ENCODE assay signal across 23 cellular contexts in the genomic region with DNA sequence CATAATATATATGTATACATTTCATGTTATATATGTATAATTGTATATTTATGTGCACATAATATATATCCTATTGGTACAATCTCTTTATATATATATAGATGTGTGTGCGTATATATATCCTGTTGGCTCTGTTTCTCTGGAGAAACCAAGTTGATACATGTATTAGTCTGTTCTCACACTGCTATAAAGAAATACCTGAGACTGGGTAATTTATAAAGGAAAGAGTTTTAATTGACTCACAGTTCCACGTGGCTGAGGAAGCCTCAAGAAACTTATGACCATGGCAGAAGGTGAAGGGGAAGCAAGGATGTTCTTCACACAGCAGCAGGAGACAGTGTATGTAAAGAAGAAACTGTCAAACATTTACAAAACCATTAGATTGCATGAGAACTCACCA. TPM values are rescaled to one million over a fixed set of nuclear protein-coding genes. Genes with fewer than 3 reads are reported as not detected.
DNase-seq lines count a peak whose midpoint lies in the region; ATAC-seq and TF ChIP-seq lines count a peak whose summit lies in the region.
"Had no signal": no experiment of that assay in that cellular context is flagged by ENCODE, and none has a peak within 500 bp of the region (broad histone marks: within the 10 kb centered on the region; RNA-seq: fewer than 3 reads in every experiment).

No MANE protein-coding gene starts in this region.

- no peak overlapping the region for H2AFZ ChIP-seq in OCI-LY3 (ENCODE audit: low read depth, low read length)
- H2AFZ ChIP-seq in osteoblast (ENCODE audit: low read length) = peak overlapping the region; percentile 8

- no peak for TF ChIP-seq CTCF in OCI-LY3 (IDR thresholded peaks at IDR 0.05; ENCODE audit: low read depth, low read length)
- no peak for TF ChIP-seq CTCF in epithelial cell of esophagus (IDR thresholded peaks at IDR 0.05; ENCODE audit: insufficient read depth, low read depth, low read length, missing control alignments)
- no peak for TF ChIP-seq CTCF in osteoblast (IDR thresholded peaks at IDR 0.05; ENCODE audit: extremely low read depth, low read depth, low read length)
- TF ChIP-seq CTCF in thoracic aorta (IDR thresholded peaks at IDR 0.05) = no peak

- H3K36me3 ChIP-seq in OCI-LY3 (replicated peaks; ENCODE audit: low read depth, low read length) (no peaks in the 10 kb centered on the region), osteoblast (ENCODE audit: insufficient read depth, low read length) (no peaks in the 10 kb centered on the region), thoracic aorta (no peaks in the 10 kb centered on the region)
- H3K36me3 ChIP-seq: ovary had no signal

- intact Hi-C loops in posterior cingulate gyrus (cut with DNase I) = no loop called here

- ATAC-seq in thoracic aorta (ENCODE audit: insufficient number of reproducible peaks, low FRiP score, low read depth) = no peak
- no peak for ATAC-seq in HG03442 (IDR thresholded peaks at IDR 0.05; ENCODE audit: unreplicated experiment)
- ATAC-seq: activated CD8-positive, alpha-beta T cell treated with anti-CD3 and anti-CD28 coated beads, Interleukin-2, amount 10 ng/mL, durations not matched to agents 7 days and 5 days; activated T-cell treated with anti-CD3 and anti-CD28 coated beads, Interleukin-2, amount 50 U/mL, for 4 hours; Panc1 had no signal

- H3K4me2 ChIP-seq in OCI-LY3 (ENCODE audit: low read length) = 0 out of 2 replicates have a peak overlapping the region, but pooled peaks have one; percentile 14
- no peak overlapping the region for H3K4me2 ChIP-seq in osteoblast (ENCODE audit: insufficient read depth, low read length)

- DNase-seq in epithelial cell of esophagus (ENCODE audit: low read depth) (peak; percentile 61), osteoblast (ENCODE audit: insufficient read length, low spot score, missing footprints) (no peak), thoracic aorta (ENCODE audit: low spot score) (no peak), posterior cingulate gyrus (no peak)
- no peak for DNase-seq in activated naive CD4-positive, alpha-beta T cell (lab: John Stamatoyannopoulos, UW)
- no peak for DNase-seq in stimulated activated CD4-positive, alpha-beta T cell treated with anti-CD3 and anti-CD28 coated beads, Interleukin-4, amount 100 ng/mL, for 4 hours
- DNase-seq: activated CD8-positive, alpha-beta T cell treated with anti-CD3 and anti-CD28 coated beads, Interleukin-2, amount 10 ng/mL, durations not matched to agents 7 days and 5 days; activated T-cell treated with anti-CD3 and anti-CD28 coated beads, Interleukin-2, amount 50 U/mL, for 4 hours; body of pancreas; COR-L47; MM.1S; NCI-H1694; NCI-H2227 treated with DMSO at 0.1 percent for 48 hours; stimulated activated CD4-positive, alpha-beta T cell treated with anti-CD3 and anti-CD28 coated beads, Interleukin-2, amount 100 ng/mL, for 48 hours; T-helper 9 cell had no signal

- H3K27me3 ChIP-seq in OCI-LY3 (ENCODE audit: low read depth, low read length) (peaks cover 8% of the 10 kb centered on the region; the same call in 1 of the 2 replicates), osteoblast (ENCODE audit: insufficient read depth, low read length) (no peaks in the 10 kb centered on the region), thoracic aorta (replicated peaks; ENCODE audit: insufficient read depth) (no peaks in the 10 kb centered on the region)
- H3K27me3 ChIP-seq: body of pancreas, ovary had no signal

- H3K27ac ChIP-seq in OCI-LY3 (ENCODE audit: low read length) = no peak overlapping the region
- H3K27ac ChIP-seq in osteoblast (ENCODE audit: low read depth, low read length) = no peak overlapping the region
- H3K27ac ChIP-seq in thoracic aorta = peak overlapping the region; percentile 86 to 95
- H3K27ac ChIP-seq: SK-N-MC had no signal

- H3K4me1 ChIP-seq in OCI-LY3 (ENCODE audit: low read length) (peaks cover 43% of the 10 kb centered on the region), osteoblast (ENCODE audit: insufficient read depth, low read length) (peaks cover 13% of the 10 kb centered on the region), thoracic aorta (ENCODE audit: control insufficient read depth in 1 of 2, low read depth in 2 of 2) (peaks cover 6 to 18% of the 10 kb centered on the region in 2 donors)
- H3K4me1 ChIP-seq: body of pancreas had no signal

- H4K20me1 ChIP-seq in OCI-LY3 (ENCODE audit: insufficient read depth, low read length) (no peaks in the 10 kb centered on the region), osteoblast (ENCODE audit: insufficient read depth, low read length) (no peaks in the 10 kb centered on the region)

- H3K9ac ChIP-seq in OCI-LY3 (ENCODE audit: low read length) = no peak overlapping the region

- no peaks in the 10 kb centered on the region for H3K9me3 ChIP-seq in OCI-LY3 (ENCODE audit: insufficient read depth, low read length)
- no peaks in the 10 kb centered on the region for H3K9me3 ChIP-seq in osteoblast (ENCODE audit: low read depth, low read length)
- H3K9me3 ChIP-seq in thoracic aorta = no peaks in the 10 kb centered on the region
- H3K9me3 ChIP-seq: body of pancreas, ovary had no signal

- no peak overlapping the region for H3K4me3 ChIP-seq in OCI-LY3 (ENCODE audit: low read length)
- H3K4me3 ChIP-seq in epithelial cell of esophagus (ENCODE audit: low read length) = no peak overlapping the region
- H3K4me3 ChIP-seq in osteoblast (ENCODE audit: insufficient read depth, low read length) = no peak overlapping the region
- H3K4me3 ChIP-seq in thoracic aorta = no peak overlapping the region
- H3K4me3 ChIP-seq: body of pancreas, SK-N-MC had no signal

- H3K79me2 ChIP-seq in OCI-LY3 (ENCODE audit: low read length) (no peaks in the 10 kb centered on the region), osteoblast (ENCODE audit: insufficient read depth, low read length) (no peaks in the 10 kb centered on the region)

RNA-seq across cellular contexts. Expression of a gene that starts 14.1 kb away (rescaled TPM):
- 169 and 229 TPM in 2 replicates for total RNA-seq in osteoblast
- total RNA-seq in thoracic aorta = 1,000 to 10,000 TPM; 1,107 to 2,392 TPM

RNA-seq across cellular contexts. Expression of a gene that starts 17.9 kb away (rescaled TPM):
- total RNA-seq in osteoblast (not detected in 2 replicates), thoracic aorta (not detected)
- total RNA-seq: activated CD8-positive, alpha-beta T cell treated with anti-CD3 and anti-CD28 coated beads, Interleukin-2, amount 10 ng/mL, durations not matched to agents 7 days and 5 days; activated T-cell treated with anti-CD3 and anti-CD28 coated beads, Interleukin-2, amount 50 U/mL, for 4 hours; glomerular endothelial cell; lower leg skin; ovary; subcutaneous adipose tissue had no signal

RNA-seq across cellular contexts. Expression of a gene that starts 55.4 kb away (rescaled TPM):
- total RNA-seq in osteoblast (not detected in 2 replicates), thoracic aorta (not detected)
- total RNA-seq: activated CD8-positive, alpha-beta T cell treated with anti-CD3 and anti-CD28 coated beads, Interleukin-2, amount 10 ng/mL, durations not matched to agents 7 days and 5 days; activated T-cell treated with anti-CD3 and anti-CD28 coated beads, Interleukin-2, amount 50 U/mL, for 4 hours; body of pancreas; glomerular endothelial cell; lower leg skin; ovary; subcutaneous adipose tissue had no signal

Comparison
In these comparisons a context has a peak if more than half of its experiments do, and no peak if none do; other contexts are left out.
1. H3K27ac ChIP-seq: peak in thoracic aorta (2 of 2); none in OCI-LY3 (single experiment) and osteoblast (single experiment).